Comparison of ENCODE assay signal across 21 cellular contexts in the genomic region with DNA sequence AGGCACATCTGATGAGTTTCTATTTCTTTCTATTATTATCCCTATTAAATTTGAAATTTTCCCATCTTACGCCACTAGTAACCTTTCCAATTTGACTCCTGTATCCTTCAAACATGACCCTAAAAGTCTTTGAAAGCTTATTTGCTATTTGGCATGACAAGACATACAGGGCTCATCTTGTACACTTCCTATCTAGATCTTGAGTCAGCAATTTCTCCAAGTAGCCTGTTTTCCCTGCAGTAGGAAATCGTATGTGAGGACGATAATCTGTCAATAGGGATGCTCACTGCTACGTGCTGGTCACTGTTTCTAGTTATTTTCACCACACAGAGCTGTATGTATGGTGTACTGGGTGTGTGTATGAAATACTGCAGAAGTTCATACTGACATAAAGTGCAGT.
"Had no signal": no experiment of that assay in that cellular context is flagged by ENCODE, and none has a peak within 500 bp of the region (broad histone marks: within the 10 kb centered on the region; RNA-seq: fewer than 3 reads in every experiment).

No MANE protein-coding gene starts in this region.

- ATAC-seq: esophagus mucosa; gastrocnemius medialis; left ventricle myocardium superior; lower lobe of right lung; naive thymus-derived CD8-positive, alpha-beta T cell; stimulated activated memory B cell treated with anti-CD40 and anti-IgM and Interleukin-4, amounts not matched to agents 10 μg/mL and 1 μg/mL and 100 μg/mL, for 72 hours; upper lobe of right lung had no signal

- H3K4me3 ChIP-seq: dorsolateral prefrontal cortex, gastrocnemius medialis, lower lobe of right lung, prostate gland, right atrium auricular region, sigmoid colon, skin epidermis, spleen, thoracic aorta, tibial nerve, upper lobe of right lung, uterus had no signal

- H3K36me3 ChIP-seq: gastrocnemius medialis, lower lobe of right lung, prostate gland, right atrium auricular region, sigmoid colon, spleen, thoracic aorta, tibial nerve, upper lobe of right lung, uterus had no signal

- H3K4me1 Mint-ChIP-seq: naive thymus-derived CD8-positive, alpha-beta T cell; stimulated activated memory B cell treated with anti-CD40 and anti-IgM and Interleukin-4, amounts not matched to agents 10 μg/mL and 1 μg/mL and 100 μg/mL, for 72 hours had no signal

- H3K27ac ChIP-seq: dorsolateral prefrontal cortex, gastrocnemius medialis, lower lobe of right lung, prostate gland, right atrium auricular region, sigmoid colon, skin epidermis, spleen, thoracic aorta, tibial nerve, upper lobe of right lung, uterus had no signal

- H3K27me3 ChIP-seq: dorsolateral prefrontal cortex, gastrocnemius medialis, right atrium auricular region, sigmoid colon, spleen, tibial nerve, upper lobe of right lung, uterus had no signal

- H3K9me3 Mint-ChIP-seq: naive thymus-derived CD8-positive, alpha-beta T cell; stimulated activated memory B cell treated with anti-CD40 and anti-IgM and Interleukin-4, amounts not matched to agents 10 μg/mL and 1 μg/mL and 100 μg/mL, for 72 hours; stimulated activated naive CD8-positive, alpha-beta T cell treated with anti-CD3 and anti-CD28 coated beads, Interleukin-15, Interleukin-2, amounts not matched to agents 100 ng/mL and 50 ng/mL, for 24 hours had no signal

- H3K9me3 ChIP-seq: gastrocnemius medialis, lower lobe of right lung, prostate gland, right atrium auricular region, sigmoid colon, spleen, thoracic aorta, tibial nerve, upper lobe of right lung, uterus had no signal

- H3K36me3 Mint-ChIP-seq: naive thymus-derived CD8-positive, alpha-beta T cell; stimulated activated memory B cell treated with anti-CD40 and anti-IgM and Interleukin-4, amounts not matched to agents 10 μg/mL and 1 μg/mL and 100 μg/mL, for 72 hours had no signal

- H3K4me3 Mint-ChIP-seq: naive thymus-derived CD8-positive, alpha-beta T cell; stimulated activated memory B cell treated with anti-CD40 and anti-IgM and Interleukin-4, amounts not matched to agents 10 μg/mL and 1 μg/mL and 100 μg/mL, for 72 hours; stimulated activated naive CD8-positive, alpha-beta T cell treated with anti-CD3 and anti-CD28 coated beads, Interleukin-15, Interleukin-2, amounts not matched to agents 100 ng/mL and 50 ng/mL, for 24 hours had no signal

- DNase-seq: dorsolateral prefrontal cortex; effector CD4-positive, alpha-beta T cell; foreskin fibroblast; gastrocnemius medialis; head of caudate nucleus; left ventricle myocardium superior; lower lobe of right lung; naive thymus-derived CD8-positive, alpha-beta T cell; sigmoid colon; spleen; stimulated activated CD4-positive, alpha-beta T cell treated with anti-CD3 and anti-CD28 coated beads, Interleukin-4, amount 100 ng/mL, for 4 hours; upper lobe of right lung; uterus had no signal

- H3K4me1 ChIP-seq: lower lobe of right lung, prostate gland, right atrium auricular region, spleen, upper lobe of right lung, uterus had no signal

- H3K27ac Mint-ChIP-seq: naive thymus-derived CD8-positive, alpha-beta T cell; stimulated activated memory B cell treated with anti-CD40 and anti-IgM and Interleukin-4, amounts not matched to agents 10 μg/mL and 1 μg/mL and 100 μg/mL, for 72 hours; stimulated activated naive CD8-positive, alpha-beta T cell treated with anti-CD3 and anti-CD28 coated beads, Interleukin-15, Interleukin-2, amounts not matched to agents 100 ng/mL and 50 ng/mL, for 24 hours had no signal
